Comparison of ENCODE assay signal across 13 cellular contexts in the genomic region with DNA sequence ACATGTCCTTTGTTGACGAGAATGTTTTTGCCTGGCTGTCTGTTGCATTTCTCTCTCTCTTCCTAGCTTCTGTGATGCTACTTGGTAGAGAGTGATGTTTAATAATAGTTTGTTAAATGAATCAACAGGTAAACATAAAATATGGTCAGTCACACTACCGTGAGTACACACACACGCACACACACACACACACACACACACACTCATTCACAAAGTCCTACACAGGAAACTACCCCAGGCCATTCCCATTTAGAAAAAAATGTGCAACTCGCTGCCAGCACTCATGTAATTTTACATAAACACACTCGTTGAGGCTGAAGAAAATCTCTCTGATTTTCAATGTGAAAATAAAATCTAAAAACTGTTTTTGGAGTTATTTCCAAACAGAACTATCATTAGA. TPM values are rescaled to one million over a fixed set of nuclear protein-coding genes. Genes with fewer than 3 reads are reported as not detected.
"Had no signal": no experiment of that assay in that cellular context is flagged by ENCODE, and none has a peak within 500 bp of the region (broad histone marks: within the 10 kb centered on the region; RNA-seq: fewer than 3 reads in every experiment).

No MANE protein-coding gene starts in this region.

- H3K27ac ChIP-seq: cardiac muscle cell, gastroesophageal sphincter, thyroid gland, VCaP had no signal

- H3K4me3 ChIP-seq: cardiac muscle cell, gastroesophageal sphincter, thyroid gland had no signal

- H3K4me3 Mint-ChIP-seq: natural killer cell had no signal

- H3K27ac Mint-ChIP-seq: natural killer cell had no signal

- H3K9me3 ChIP-seq: gastroesophageal sphincter, thyroid gland had no signal

- ATAC-seq: gastroesophageal sphincter, left lobe of liver, natural killer cell had no signal

- H3K36me3 ChIP-seq: cardiac muscle cell, gastroesophageal sphincter, thyroid gland had no signal

- DNase-seq: activated CD4-positive, alpha-beta T cell treated with anti-CD3 and anti-CD28 coated beads for 4 hours; activated gamma-delta T cell; islet precursor cell; mammary epithelial cell; natural killer cell; posterior cingulate gyrus; stimulated activated CD4-positive, alpha-beta T cell treated with anti-CD3 and anti-CD28 coated beads, Interleukin-15, amount 100 ng/mL, for 24 hours; stimulated activated CD4-positive, alpha-beta T cell treated with anti-CD3 and anti-CD28 coated beads, Interleukin-4, amount 100 ng/mL, for 24 hours; thyroid gland had no signal

- H3K9me3 Mint-ChIP-seq: natural killer cell had no signal

- H3K36me3 Mint-ChIP-seq: natural killer cell had no signal

- H3K4me1 ChIP-seq: gastroesophageal sphincter, thyroid gland had no signal

- H3K27me3 ChIP-seq: thyroid gland had no signal

RNA-seq across cellular contexts. Expression of gene RUNX1, which starts 38.7 kb away (rescaled TPM):
- polyA plus RNA-seq: cardiac muscle cell had no signal
